ENCODE assay signal across 1 cellular context in the genomic region with DNA sequence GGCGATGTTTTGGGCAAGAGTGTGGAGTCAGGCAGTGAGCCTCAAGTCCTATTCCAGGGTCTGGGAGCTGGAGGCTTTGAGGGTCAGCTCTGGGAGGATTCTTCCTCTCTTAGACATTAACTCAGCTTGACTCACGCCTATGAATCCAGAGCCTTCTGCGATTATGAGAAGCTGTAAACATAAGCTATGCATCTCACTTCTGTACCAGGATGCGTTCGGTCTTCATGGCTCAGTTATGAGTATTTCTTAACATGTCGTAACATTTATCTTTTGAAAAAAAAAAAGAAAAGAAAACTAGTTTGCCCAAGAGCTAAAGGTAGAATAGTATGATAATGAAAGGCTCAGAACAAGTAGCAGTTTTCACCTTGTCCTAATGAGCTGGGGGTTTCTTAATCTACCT.
TF ChIP-seq lines count a peak whose summit lies in the region.

No MANE protein-coding gene starts in this region.

TF ChIP-seq in endothelial cell of umbilical vein, 7 proteins besides CTCF, POLR2A, EP300 and RAD21:
- TF ChIP-seq EZH2 (IDR thresholded peaks at IDR 0.05; ENCODE audit: borderline replicate concordance, low read depth, low read length, severe bottlenecking) (no peak), JUN (IDR thresholded peaks at IDR 0.05; ENCODE audit: borderline replicate concordance, insufficient read depth, insufficient read length, low read depth) (no peak), POLR2AphosphoS5 (IDR thresholded peaks at IDR 0.05; ENCODE audit: insufficient read depth, low read depth, low read length) (no peak), GATA2 (IDR thresholded peaks at IDR 0.05; ENCODE audit: insufficient read depth, insufficient read length, low read depth, low read length) (no peak), FOS (IDR thresholded peaks at IDR 0.05; ENCODE audit: borderline replicate concordance, insufficient read depth, low read length) (no peak), MYC (IDR thresholded peaks at IDR 0.05; ENCODE audit: low read depth, low read length) (no peak)
- TF ChIP-seq, protein P1, sequence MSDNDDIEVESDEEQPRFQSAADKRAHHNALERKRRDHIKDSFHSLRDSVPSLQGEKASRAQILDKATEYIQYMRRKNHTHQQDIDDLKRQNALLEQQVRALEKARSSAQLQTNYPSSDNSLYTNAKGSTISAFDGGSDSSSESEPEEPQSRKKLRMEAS (IDR thresholded peaks at IDR 0.05; ENCODE audit: insufficient read depth, insufficient read length), result no peak
